1 cellular context compared by ENCODE assay signal in the genomic region with DNA sequence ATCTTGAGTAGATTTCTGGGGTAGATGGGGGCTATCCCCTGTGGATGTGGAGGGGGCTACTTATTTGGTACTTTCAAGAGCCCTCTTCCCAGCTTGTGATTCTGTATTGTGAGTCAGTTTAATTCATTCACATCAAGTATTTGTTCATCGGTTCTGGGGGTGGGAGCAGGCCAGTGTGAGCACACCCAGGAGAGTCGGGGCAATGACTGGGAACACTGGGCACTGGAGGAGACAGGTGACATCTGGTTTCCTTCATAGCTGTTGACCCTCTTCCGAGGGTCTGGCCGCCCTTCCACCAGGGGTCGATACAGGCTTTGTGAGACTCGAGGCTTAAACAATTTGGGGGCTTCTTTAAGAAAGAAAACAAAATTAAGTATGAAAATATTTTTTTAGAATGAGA.
TF ChIP-seq lines count a peak whose summit lies in the region.

No MANE protein-coding gene starts in this region.

TF ChIP-seq in GM23338, 12 proteins besides CTCF, POLR2A, EP300 and RAD21 (continued from another document):
- TF ChIP-seq JUNB (IDR thresholded peaks at IDR 0.05; ENCODE audit: unreplicated experiment) (no peak), EZH2phosphoT487 (IDR thresholded peaks at IDR 0.05; ENCODE audit: unreplicated experiment) (no peak), POLR2AphosphoS5 (IDR thresholded peaks at IDR 0.05; ENCODE audit: low read depth) (no peak), ZNF331 (CRISPR knock-in tag; IDR thresholded peaks at IDR 0.05; ENCODE audit: low read depth) (no peak), REST (IDR thresholded peaks at IDR 0.05; ENCODE audit: unreplicated experiment) (no peak), CREB1 (CRISPR knock-in tag; IDR thresholded peaks at IDR 0.05; ENCODE audit: low read depth) (no peak)
